ENCODE assay signal across 9 cellular contexts in the genomic region with DNA sequence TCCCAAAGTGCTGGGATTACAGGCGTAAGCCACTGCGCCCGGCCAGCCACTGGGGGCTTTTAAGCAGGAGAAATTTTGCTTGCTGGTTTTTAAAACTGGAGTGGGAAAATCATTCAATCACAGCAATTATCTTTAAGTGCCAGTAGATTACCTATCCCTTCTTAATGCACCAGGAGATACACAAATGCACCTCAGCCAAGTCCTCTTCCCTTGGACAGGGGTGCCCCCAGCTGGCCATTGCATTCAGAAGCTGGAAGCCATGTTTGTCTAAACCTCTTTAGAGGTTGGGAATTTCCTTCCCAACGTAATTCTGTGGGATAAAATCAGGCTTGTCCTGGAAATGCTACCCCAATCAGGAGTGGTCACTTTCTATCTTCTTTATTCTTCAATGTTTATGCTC. TPM values are rescaled to one million over a fixed set of nuclear protein-coding genes. Genes with fewer than 3 reads are reported as not detected.
DNase-seq lines count a peak whose midpoint lies in the region; ATAC-seq, FAIRE-seq and TF ChIP-seq lines count a peak whose summit lies in the region.
"Had no signal": no experiment of that assay in that cellular context is flagged by ENCODE, and none has a peak within 500 bp of the region (broad histone marks: within the 10 kb centered on the region; RNA-seq: fewer than 3 reads in every experiment).

No MANE protein-coding gene starts in this region.

- BruUV-seq in K562 (replicated peaks; lab: Mats Ljungman, UMichigan), result no TSS peak

- no peak for FAIRE-seq in K562 (lab: Jason Lieb, UNC)

- H3K9me1 ChIP-seq in K562 (ENCODE audit: control insufficient read depth, insufficient read depth, low read length), result no peaks in the 10 kb centered on the region

- CTCF ChIA-PET in K562 (lab: Yijun Ruan, JAX; ENCODE audit: low intra/inter-chr PET ratio), result interaction anchor here (1.1 to 1.3 kb wide), 2 partner anchors 255 to 809 kb away, joined by 3 to 4 read pairs; no protein-coding TSS in a partner anchor

- in situ Hi-C loops in G401 (cut with HindIII; ENCODE audit: low sequenced_read_pairs), result no loop called here
- in situ Hi-C loops in K562 (cut with MboI), result loop anchor here (5.0 kb wide), 1 partner anchor 809 kb away; a partner anchor contains a TSS

- DNase-seq in AG08396 (ENCODE audit: low spot score), result peak; percentile 11
- peak; percentile 19 for DNase-seq in G401 (ENCODE audit: low spot score)
- DNase-seq in NCI-H187 treated with DMSO at 0.1 percent for 48 hours (lab: John Stamatoyannopoulos, UW), result peak; percentile 2
- peak in 3 of 4 experiments; percentile 16 to 50 (median 39) for DNase-seq in K562 (ENCODE audit: extremely low read depth in 1 of 4, low spot score in 3 of 4)
- peak; percentile 30 for DNase-seq in medulla oblongata (ENCODE audit: extremely low spot score)
- DNase-seq in spleen, result no peak
- DNase-seq in coronary artery (ENCODE audit: low spot score), result no peak

- POLR2A ChIA-PET in K562 (lab: Yijun Ruan, JAX), result no interaction called here

- H3K4me2 ChIP-seq in K562 (ENCODE audit: insufficient read depth, low read length), result no peak overlapping the region

- peak; percentile 72 to 74 for TF ChIP-seq RAD21 in K562 (CRISPR knock-in tag; conservative IDR thresholded peaks at IDR 0.05 in 1 of 2, IDR thresholded peaks at IDR 0.05 in 1 of 2)

- no peak overlapping the region for H2AFZ ChIP-seq in K562 (ENCODE audit: low read depth, low read length)

- intact Hi-C loops in K562 (cut with micrococcal nuclease) (loop anchor here (1.0 to 5.0 kb wide), 4 partner anchors 49 to 810 kb away; no protein-coding TSS in a partner anchor), spleen (cut with DNase I; ENCODE audit: low total_unique reads) (no loop called here)

- no peak for TF ChIP-seq EP300 in K562 (IDR thresholded peaks at IDR 0.05; ENCODE audit: low read length)

- peaks cover 0 to 8% of the 10 kb centered on the region in 2 experiments; a peak in 3 of 5 replicates for H3K4me1 ChIP-seq in K562 (replicated peaks in 1 of 2; ENCODE audit: control insufficient read depth in 2 of 2, insufficient read depth in 2 of 2, low read length in 2 of 2)
- H3K4me1 ChIP-seq in spleen, result peaks cover 0 to 8% (median 0%) of the 10 kb centered on the region in 6 donors

- H3K27me3 ChIP-seq in K562 (ENCODE audit: control insufficient read depth in 2 of 2, insufficient read depth in 2 of 2, low read length in 2 of 2), result no peaks in the 10 kb centered on the region
- H3K27me3 ChIP-seq in spleen (replicated peaks in 1 of 7), result no peaks in the 10 kb centered on the region
- H3K27me3 ChIP-seq: dorsolateral prefrontal cortex had no signal

- H3K27ac ChIP-seq in K562 (ENCODE audit: extremely low read depth, low read depth, low read length) (no peak overlapping the region), spleen (no peak overlapping the region), coronary artery (no peak overlapping the region)
- H3K27ac ChIP-seq: dorsolateral prefrontal cortex had no signal

- H3K79me2 ChIP-seq in K562 (ENCODE audit: control insufficient read depth, insufficient read depth, low read length), result no peaks in the 10 kb centered on the region

- no peaks in the 10 kb centered on the region for H4K20me1 ChIP-seq in K562 (replicated peaks; ENCODE audit: control insufficient read depth, insufficient read depth, low read length)

- H3K9ac ChIP-seq in K562 (ENCODE audit: insufficient read depth in 1 of 2, low read depth in 2 of 2, low read length in 2 of 2), result no peak overlapping the region

- 20% methylated on average over 4 of the region's 4 CpGs for WGBS in K562 (ENCODE audit: insufficient coverage, low coverage, missing lambda C conversion rate)
- WGBS in spleen, 5 donors, result 75 to 89% (median 76%) methylated on average over 4 of the region's 4 CpGs

- TF ChIP-seq CTCF in K562 (IDR thresholded peaks at IDR 0.05 in 2 of 3, conservative IDR thresholded peaks at IDR 0.05 in 1 of 3; ENCODE audit: insufficient read depth in 2 of 3, low read depth in 1 of 3, low read length in 3 of 3), result peak; percentile 59 to 68 (median 62)
- peak in 3 of 11 experiments; percentile 12 to 31 (median 20) for TF ChIP-seq CTCF in spleen (IDR thresholded peaks at IDR 0.05 in 8 of 11, conservative IDR thresholded peaks at IDR 0.05 in 3 of 11)
- no peak for TF ChIP-seq CTCF in coronary artery (IDR thresholded peaks at IDR 0.05)

- H3K36me3 ChIP-seq in K562 (ENCODE audit: control insufficient read depth, insufficient read depth, low read length) (peaks cover 15% of the 10 kb centered on the region; the same call in 2 of the 3 replicates), spleen (peaks cover 0 to 30% (median 6%) of the 10 kb centered on the region in 6 donors)

- no peaks in the 10 kb centered on the region for H3K9me3 ChIP-seq in K562 (replicated peaks; ENCODE audit: control insufficient read depth, insufficient read depth, low read depth, low read length)
- no peaks in the 10 kb centered on the region for H3K9me3 ChIP-seq in spleen

- no peak for TF ChIP-seq POLR2A in K562 (conservative IDR thresholded peaks at IDR 0.05)
- TF ChIP-seq POLR2A in spleen (IDR thresholded peaks at IDR 0.05), result no peak

- H3K4me3 ChIP-seq in K562, result no peak overlapping the region
- no peak overlapping the region for H3K4me3 ChIP-seq in spleen
- H3K4me3 ChIP-seq in coronary artery, result no peak overlapping the region
- H3K4me3 ChIP-seq: dorsolateral prefrontal cortex had no signal

- ATAC-seq in K562 (peak; percentile 82), GM21367 (IDR thresholded peaks at IDR 0.05; ENCODE audit: unreplicated experiment) (no peak)

RNA-seq across cellular contexts. Expression of a gene that starts 26.6 kb away (rescaled TPM):
- 72.6 and 93.7 TPM in 2 replicates for total RNA-seq in G401 (2014; rRNA removed; shearing (Covaris generic))
- total RNA-seq in K562 (2011; cell fraction: chromatin; rRNA removed; ENCODE audit: low replicate concordance), result 6.5 and 22.5 TPM in 2 replicates
- total RNA-seq in K562 (2011; cell fraction: nucleolus; rRNA removed), result 5.7 and 6.6 TPM in 2 replicates
- 10.3 and 18.9 TPM in 2 replicates for total RNA-seq in K562 (2011; cell fraction: nucleoplasm; rRNA removed)
- total RNA-seq in K562 (2014; rRNA removed), result 69.2 and 103 TPM in 2 replicates
- total RNA-seq in K562 (2014; rRNA removed; fragmentation: Illumina TruSeq; extraction: Trizol), result 106 and 124 TPM in 2 replicates
- 122 and 143 TPM in 2 replicates for total RNA-seq in K562 (2015; rRNA removed; fragmentation: Illumina TruSeq; extraction: Trizol)
- 46.6 and 81.3 TPM in 2 replicates for total RNA-seq in K562 (2021)
- polyA plus RNA-seq in K562 (2011; rRNA removed), result 27.8 and 45.5 TPM in 2 replicates
- 8.6 and 14.8 TPM in 2 replicates for polyA plus RNA-seq in K562 (2011; cell fraction: cytosol; rRNA removed)
- 8.6 and 14.6 TPM in 2 replicates for polyA plus RNA-seq in K562 (2011; cell fraction: nucleus; rRNA removed)
- 34.6 and 87.0 TPM in 2 replicates for polyA plus RNA-seq in K562 (2012)
- polyA plus RNA-seq in K562 (2014; fragmentation: Illumina TruSeq; extraction: Trizol), result 162 and 185 TPM in 2 replicates
- 100 to 1,000 TPM; 102 to 125 TPM for polyA plus RNA-seq in K562 (2014; fragmentation: Nextera tagmentation; extraction: Ambion mirVana)
- polyA plus RNA-seq in K562 (2014; rRNA removed), result 130 and 134 TPM in 2 replicates
- polyA minus RNA-seq in K562 (2011; rRNA and poly(A)+ RNA removed), result 27.8 and 28.4 TPM in 2 replicates
- 7.2 and 9.4 TPM in 2 replicates for polyA minus RNA-seq in K562 (2011; cell fraction: cytosol; rRNA and poly(A)+ RNA removed)
- 4.6 and 9.2 TPM in 2 replicates for polyA minus RNA-seq in K562 (2011; cell fraction: nucleus; rRNA and poly(A)+ RNA removed)
- 10 to 100 TPM; 18.4 to 24.9 (median 19.6) TPM for total RNA-seq in spleen
- 10 to 100 TPM; 28.0 to 32.9 (median 28.2) TPM for polyA plus RNA-seq in spleen

RNA-seq across cellular contexts. Expression of a gene that starts 27.6 kb away (rescaled TPM):
- 35.6 and 58.4 TPM in 2 replicates for total RNA-seq in G401 (2014; rRNA removed; shearing (Covaris generic))
- total RNA-seq in K562 (2011; cell fraction: chromatin; rRNA removed; ENCODE audit: low replicate concordance), result 10.4 and 24.6 TPM in 2 replicates
- total RNA-seq in K562 (2011; cell fraction: nucleolus; rRNA removed), result 8.3 and 12.4 TPM in 2 replicates
- total RNA-seq in K562 (2011; cell fraction: nucleoplasm; rRNA removed), result 16.4 and 29.3 TPM in 2 replicates
- 37.5 and 62.6 TPM in 2 replicates for total RNA-seq in K562 (2014; rRNA removed)
- total RNA-seq in K562 (2014; rRNA removed; fragmentation: Illumina TruSeq; extraction: Trizol), result 103 TPM in 2 replicates
- 76.5 and 77.6 TPM in 2 replicates for total RNA-seq in K562 (2015; rRNA removed; fragmentation: Illumina TruSeq; extraction: Trizol)
- total RNA-seq in K562 (2021), result 64.9 and 77.7 TPM in 2 replicates
- polyA plus RNA-seq in K562 (2011; rRNA removed), result 171 and 191 TPM in 2 replicates
- 32.1 and 58.5 TPM in 2 replicates for polyA plus RNA-seq in K562 (2011; cell fraction: cytosol; rRNA removed)
- 49.2 and 82.2 TPM in 2 replicates for polyA plus RNA-seq in K562 (2011; cell fraction: nucleus; rRNA removed)
- 43.2 and 84.0 TPM in 2 replicates for polyA plus RNA-seq in K562 (2012)
- polyA plus RNA-seq in K562 (2014; fragmentation: Illumina TruSeq; extraction: Trizol), result 101 TPM in 2 replicates
- polyA plus RNA-seq in K562 (2014; fragmentation: Nextera tagmentation; extraction: Ambion mirVana), result 100 to 1,000 TPM; 208 to 211 TPM
- 89.4 and 106 TPM in 2 replicates for polyA plus RNA-seq in K562 (2014; rRNA removed)
- polyA minus RNA-seq in K562 (2011; rRNA and poly(A)+ RNA removed), result 85.8 and 91.9 TPM in 2 replicates
- 17.7 and 22.1 TPM in 2 replicates for polyA minus RNA-seq in K562 (2011; cell fraction: cytosol; rRNA and poly(A)+ RNA removed)
- polyA minus RNA-seq in K562 (2011; cell fraction: nucleus; rRNA and poly(A)+ RNA removed), result 9.4 and 16.8 TPM in 2 replicates
- 10 to 100 TPM in 6 of 7 donors, 1 to 10 TPM in 1; 9.3 to 36.9 (median 19.8) TPM for total RNA-seq in spleen
- 10 to 100 TPM; 38.7 to 57.1 (median 50.4) TPM for polyA plus RNA-seq in spleen

RNA-seq across cellular contexts. Expression of a gene that starts 31.4 kb away (rescaled TPM):
- not detected in 2 replicates for total RNA-seq in G401 (2014; rRNA removed; shearing (Covaris generic))
- total RNA-seq in K562 (2011; cell fraction: chromatin; rRNA removed; ENCODE audit: low replicate concordance), result not detected in 2 replicates
- not detected in 2 replicates for total RNA-seq in K562 (2011; cell fraction: nucleolus; rRNA removed)
- not detected in 2 replicates for total RNA-seq in K562 (2011; cell fraction: nucleoplasm; rRNA removed)
- 0.68 and 0.73 TPM in 2 replicates for total RNA-seq in K562 (2014; rRNA removed)
- 1.5 and 2.0 TPM in 2 replicates for total RNA-seq in K562 (2014; rRNA removed; fragmentation: Illumina TruSeq; extraction: Trizol)
- 3.1 and 3.7 TPM in 2 replicates for total RNA-seq in K562 (2015; rRNA removed; fragmentation: Illumina TruSeq; extraction: Trizol)
- total RNA-seq in K562 (2021), result 0.44 and 1.0 TPM in 2 replicates
- 0.11 TPM in 2 replicates for polyA plus RNA-seq in K562 (2011; rRNA removed)
- polyA plus RNA-seq in K562 (2011; cell fraction: cytosol; rRNA removed), result not detected in 2 replicates
- polyA plus RNA-seq in K562 (2011; cell fraction: nucleus; rRNA removed), result not detected in 2 replicates
- polyA plus RNA-seq in K562 (2012), result 1.2 and 26.8 TPM in 2 replicates
- polyA plus RNA-seq in K562 (2014; fragmentation: Illumina TruSeq; extraction: Trizol), result 1.2 and 1.3 TPM in 2 replicates
- polyA plus RNA-seq in K562 (2014; fragmentation: Nextera tagmentation; extraction: Ambion mirVana), result 1 to 10 TPM in 1 of 2 experiments, under 1 TPM in 1; 0.78 to 1.1 TPM
- polyA plus RNA-seq in K562 (2014; rRNA removed), result 0.94 and 2.3 TPM in 2 replicates
- polyA minus RNA-seq in K562 (2011; rRNA and poly(A)+ RNA removed), result not detected in 2 replicates
- polyA minus RNA-seq in K562 (2011; cell fraction: cytosol; rRNA and poly(A)+ RNA removed), result not detected in 2 replicates
- not detected in 2 replicates for polyA minus RNA-seq in K562 (2011; cell fraction: nucleus; rRNA and poly(A)+ RNA removed)
- total RNA-seq in spleen, result 10 to 100 TPM in 4 of 7 donors, 1 to 10 TPM in 3; 6.4 to 21.1 (median 11.4) TPM
- 10 to 100 TPM; 20.1 to 46.1 (median 41.9) TPM for polyA plus RNA-seq in spleen

RNA-seq across cellular contexts. Expression of a gene that starts 59.5 kb away (rescaled TPM):
- total RNA-seq in G401 (2014; rRNA removed; shearing (Covaris generic)), result 1.5 and 3.5 TPM in 2 replicates
- 6.0 and 16.2 TPM in 2 replicates for total RNA-seq in K562 (2011; cell fraction: chromatin; rRNA removed; ENCODE audit: low replicate concordance)
- 7.0 and 9.1 TPM in 2 replicates for total RNA-seq in K562 (2011; cell fraction: nucleolus; rRNA removed)
- 10.6 and 10.9 TPM in 2 replicates for total RNA-seq in K562 (2011; cell fraction: nucleoplasm; rRNA removed)
- total RNA-seq in K562 (2014; rRNA removed) (2.3 and 2.8 TPM in 2 replicates), K562 (2014; rRNA removed; fragmentation: Illumina TruSeq; extraction: Trizol) (4.4 and 4.6 TPM in 2 replicates), K562 (2015; rRNA removed; fragmentation: Illumina TruSeq; extraction: Trizol) (4.1 and 4.2 TPM in 2 replicates), K562 (2021) (3.0 and 3.1 TPM in 2 replicates), spleen (10 to 100 TPM in 1 of 7 donors, 1 to 10 TPM in 6; 4.7 to 12.3 (median 7.7) TPM)
- polyA plus RNA-seq in K562 (2011; rRNA removed) (9.0 and 10.1 TPM in 2 replicates), K562 (2014; fragmentation: Illumina TruSeq; extraction: Trizol) (2.9 and 3.5 TPM in 2 replicates), K562 (2014; fragmentation: Nextera tagmentation; extraction: Ambion mirVana) (1 to 10 TPM; 3.9 to 4.4 TPM), K562 (2014; rRNA removed) (4.8 and 5.0 TPM in 2 replicates), spleen (1 to 10 TPM; 5.8 to 7.3 (median 6.4) TPM)
- polyA plus RNA-seq in K562 (2011; cell fraction: cytosol; rRNA removed), result 2.2 and 4.9 TPM in 2 replicates
- polyA plus RNA-seq in K562 (2011; cell fraction: nucleus; rRNA removed), result 4.5 and 6.7 TPM in 2 replicates
- polyA plus RNA-seq in K562 (2012), result 2.8 and 4.5 TPM in 2 replicates
- 7.1 and 8.6 TPM in 2 replicates for polyA minus RNA-seq in K562 (2011; rRNA and poly(A)+ RNA removed)
- polyA minus RNA-seq in K562 (2011; cell fraction: cytosol; rRNA and poly(A)+ RNA removed), result 1.4 and 1.6 TPM in 2 replicates
- 5.1 and 13.6 TPM in 2 replicates for polyA minus RNA-seq in K562 (2011; cell fraction: nucleus; rRNA and poly(A)+ RNA removed)

Comparison
In these comparisons a context has a peak if more than half of its experiments do, and no peak if none do; other contexts are left out.
1. DNase-seq: peak in AG08396 (single experiment), G401 (single experiment), NCI-H187 treated with DMSO at 0.1 percent for 48 hours (single experiment), K562 (3 of 4) and medulla oblongata (single experiment); none in spleen (single experiment) and coronary artery (single experiment).